Comparison of ENCODE assay signal across 8 cellular contexts in genomic region chr9:130578865-130579737, GRCh38. TPM values are rescaled to one million over a fixed set of nuclear protein-coding genes. Genes with fewer than 3 reads are reported as not detected.
A peak's percentile ranks its signal among the peaks of the same experiment; 100 is the strongest.
DNase-seq lines count a peak whose midpoint lies in the region; ATAC-seq, FAIRE-seq and TF ChIP-seq lines count a peak whose summit lies in the region.

Gene FUBP3 (plus strand): TSS chr9:130579577. CDS start chr9:130579681, 104 bp downstream.

- TF ChIP-seq POLR2A in esophagus squamous epithelium (IDR thresholded peaks at IDR 0.05), result peak in 3 of 4 donors; percentile 49 to 85 (median 76)

- no peaks in the 10 kb centered on the region for H3K9me3 ChIP-seq in KOPT-K1 (ENCODE audit: insufficient read depth, low read length, poor library complexity, severe bottlenecking)
- H3K9me3 ChIP-seq in esophagus squamous epithelium, result no peaks in the 10 kb centered on the region

- H3K36me3 ChIP-seq in KOPT-K1 (ENCODE audit: insufficient read depth, low read length) (peaks cover 28% of the 10 kb centered on the region), esophagus squamous epithelium (peaks cover 0 to 28% (median 0%) of the 10 kb centered on the region in 3 donors)

- H3K27ac Mint-ChIP-seq in activated T-cell treated with anti-CD3 and anti-CD28 coated beads, Interleukin-2, amount 50 U/mL, for 72 hours, result peak within 1 kb of the TSS; percentile 97
- peak within 1 kb of the TSS; percentile 56 to 96 (median 91) for H3K27ac Mint-ChIP-seq in naive B cell
- H3K27ac Mint-ChIP-seq in stimulated activated effector memory CD8-positive, alpha-beta T cell treated with anti-CD3 and anti-CD28 coated beads, Interleukin-12 subunit alpha, Interleukin-12 subunit beta, amount 100 ng/mL, for 72 hours, result peak within 1 kb of the TSS; percentile 87

- H3K4me3 Mint-ChIP-seq in activated T-cell treated with anti-CD3 and anti-CD28 coated beads, Interleukin-2, amount 50 U/mL, for 72 hours, result peak within 1 kb of the TSS; percentile 93 to 94
- H3K4me3 Mint-ChIP-seq in naive B cell, result peak within 1 kb of the TSS; percentile 84 to 97 (median 92)
- H3K4me3 Mint-ChIP-seq in stimulated activated effector memory CD8-positive, alpha-beta T cell treated with anti-CD3 and anti-CD28 coated beads, Interleukin-12 subunit alpha, Interleukin-12 subunit beta, amount 100 ng/mL, for 72 hours, result peak within 1 kb of the TSS; percentile 85

- WGBS in esophagus squamous epithelium, 2 donors, result 3 to 10% methylated on average over 1 to 8 of the region's 74 CpGs

- intact Hi-C loops in esophagus squamous epithelium (cut with DNase I), result no loop called here

- peak within 1 kb of the TSS; percentile 92 to 99 (median 96) for H3K4me3 ChIP-seq in esophagus squamous epithelium

- H3K27ac ChIP-seq in KOPT-K1 (ENCODE audit: low read depth, low read length, poor library complexity, severe bottlenecking) (peak within 1 kb of the TSS; percentile 78), esophagus squamous epithelium (peak within 1 kb of the TSS; percentile 93 to 97 (median 95))

- DNase-seq in DMS153 treated with DMSO at 0.1 percent for 48 hours (lab: John Stamatoyannopoulos, UW; ENCODE audit: unreplicated experiment), result peak; percentile 70
- DNase-seq in RCC 7860 (ENCODE audit: low spot score), result peak; percentile 77
- peak; percentile 95 to 96 for DNase-seq in activated T-cell treated with anti-CD3 and anti-CD28 coated beads, Interleukin-2, amount 50 U/mL, for 72 hours
- DNase-seq in esophagus squamous epithelium (lab: John Stamatoyannopoulos, UW), result peak; percentile 50
- DNase-seq in naive B cell, result peak; percentile 78
- peak; percentile 80 to 95 for DNase-seq in stimulated activated effector memory CD8-positive, alpha-beta T cell treated with anti-CD3 and anti-CD28 coated beads, Interleukin-12 subunit alpha, Interleukin-12 subunit beta, amount 100 ng/mL, for 72 hours (ENCODE audit: low spot score in 2 of 2)

- TF ChIP-seq CTCF in esophagus squamous epithelium (IDR thresholded peaks at IDR 0.05), result no peak

- no peaks in the 10 kb centered on the region for H3K9me3 Mint-ChIP-seq in activated T-cell treated with anti-CD3 and anti-CD28 coated beads, Interleukin-2, amount 50 U/mL, for 72 hours
- H3K9me3 Mint-ChIP-seq in naive B cell, result no peaks in the 10 kb centered on the region
- no peaks in the 10 kb centered on the region for H3K9me3 Mint-ChIP-seq in stimulated activated effector memory CD8-positive, alpha-beta T cell treated with anti-CD3 and anti-CD28 coated beads, Interleukin-12 subunit alpha, Interleukin-12 subunit beta, amount 100 ng/mL, for 72 hours

- no peaks in the 10 kb centered on the region for H3K27me3 ChIP-seq in esophagus squamous epithelium

- no peak for FAIRE-seq in RCC 7860 (lab: Jason Lieb, UNC)

- peak; percentile 75 for ATAC-seq in GM21723 (IDR thresholded peaks at IDR 0.05; ENCODE audit: unreplicated experiment)
- peak; percentile 93 to 94 for ATAC-seq in activated T-cell treated with anti-CD3 and anti-CD28 coated beads, Interleukin-2, amount 50 U/mL, for 72 hours (replicated peaks in 1 of 2)
- peak; percentile 80 to 85 for ATAC-seq in naive B cell (ENCODE audit: low read depth in 2 of 2)
- ATAC-seq in stimulated activated effector memory CD8-positive, alpha-beta T cell treated with anti-CD3 and anti-CD28 coated beads, Interleukin-12 subunit alpha, Interleukin-12 subunit beta, amount 100 ng/mL, for 72 hours, result peak; percentile 91

- no peaks in the 10 kb centered on the region for H3K27me3 Mint-ChIP-seq in activated T-cell treated with anti-CD3 and anti-CD28 coated beads, Interleukin-2, amount 50 U/mL, for 72 hours (ENCODE audit: low read depth)
- no peaks in the 10 kb centered on the region for H3K27me3 Mint-ChIP-seq in naive B cell

- H3K4me1 Mint-ChIP-seq in activated T-cell treated with anti-CD3 and anti-CD28 coated beads, Interleukin-2, amount 50 U/mL, for 72 hours (ENCODE audit: low read depth), result peaks cover 27% of the 10 kb centered on the region
- peaks cover 21 to 46% (median 36%) of the 10 kb centered on the region in 3 donors for H3K4me1 Mint-ChIP-seq in naive B cell
- H3K4me1 Mint-ChIP-seq in stimulated activated effector memory CD8-positive, alpha-beta T cell treated with anti-CD3 and anti-CD28 coated beads, Interleukin-12 subunit alpha, Interleukin-12 subunit beta, amount 100 ng/mL, for 72 hours, result peaks cover 28% of the 10 kb centered on the region

- peaks cover 21 to 35% (median 21%) of the 10 kb centered on the region in 3 donors for H3K4me1 ChIP-seq in esophagus squamous epithelium

- peaks cover 0 to 2% of the 10 kb centered on the region in 2 donors for H3K36me3 Mint-ChIP-seq in activated T-cell treated with anti-CD3 and anti-CD28 coated beads, Interleukin-2, amount 50 U/mL, for 72 hours (ENCODE audit: insufficient read depth in 2 of 2)
- no peaks in the 10 kb centered on the region for H3K36me3 Mint-ChIP-seq in naive B cell
- peaks cover 10% of the 10 kb centered on the region for H3K36me3 Mint-ChIP-seq in stimulated activated effector memory CD8-positive, alpha-beta T cell treated with anti-CD3 and anti-CD28 coated beads, Interleukin-12 subunit alpha, Interleukin-12 subunit beta, amount 100 ng/mL, for 72 hours

RNA-seq across cellular contexts. Expression of gene FUBP3, which starts in this region (rescaled TPM):
- total RNA-seq in activated T-cell treated with anti-CD3 and anti-CD28 coated beads, Interleukin-2, amount 50 U/mL, for 72 hours, result 10 to 100 TPM; 33.0 to 37.1 TPM
- total RNA-seq in esophagus squamous epithelium, result 10 to 100 TPM; 28.2 to 39.0 (median 33.9) TPM
- polyA plus RNA-seq in naive B cell (ENCODE audit: low read depth in 6 of 6), result 10 to 100 TPM; 22.5 to 37.4 (median 25.7) TPM

Comparison
In these comparisons a context has a peak if more than half of its experiments do, and no peak if none do; other contexts are left out.
1. Peak in every context shown above with its lines: DNase-seq, ATAC-seq, H3K4me3 ChIP-seq and H3K27ac ChIP-seq.